In genomic region chr17:79820959-79821330, GRCh38 we compare ENCODE assay signal across 1 cellular context.
TF ChIP-seq lines count a peak whose summit lies in the region.

No MANE protein-coding gene starts in this region.

TF ChIP-seq in HepG2, 621 proteins besides CTCF, POLR2A, EP300 and RAD21:
- TF ChIP-seq SMC3 (IDR thresholded peaks at IDR 0.05; ENCODE audit: low read length) (no peak), ZBTB40 (IDR thresholded peaks at IDR 0.05) (no peak), ZBTB40 (CRISPR knock-in tag; IDR thresholded peaks at IDR 0.05) (0 out of 2 replicates have a peak, but pooled peaks have one; percentile 2), CBX5 (CRISPR knock-in tag; IDR thresholded peaks at IDR 0.05; ENCODE audit: borderline replicate concordance) (no peak), ZNF280D (CRISPR knock-in tag; IDR thresholded peaks at IDR 0.05) (no peak), ZNF605 (CRISPR knock-in tag; IDR thresholded peaks at IDR 0.05) (peak; percentile 56; the same call in 1 of the 2 replicates), ZNF430 (CRISPR knock-in tag; IDR thresholded peaks at IDR 0.05) (0 out of 2 replicates have a peak, but pooled peaks have one; percentile 59), TOPORS (CRISPR knock-in tag; IDR thresholded peaks at IDR 0.05) (0 out of 2 replicates have a peak, but pooled peaks have one; percentile 3), RFX1 (IDR thresholded peaks at IDR 0.05) (no peak), ZBTB38 (CRISPR knock-in tag; IDR thresholded peaks at IDR 0.05) (peak; percentile 48; the same call in 1 of the 2 replicates), FIP1L1 (IDR thresholded peaks at IDR 0.05; ENCODE audit: borderline replicate concordance, insufficient read depth, low read depth, low read length) (no peak), MAZ (IDR thresholded peaks at IDR 0.05; ENCODE audit: borderline replicate concordance, low read depth, low read length) (no peak), MAZ (CRISPR knock-in tag; IDR thresholded peaks at IDR 0.05; ENCODE audit: low read depth) (no peak), ZMYM2 (CRISPR knock-in tag; IDR thresholded peaks at IDR 0.05) (peak; percentile 40; the same call in 1 of the 2 replicates), ZNF501 (CRISPR knock-in tag; IDR thresholded peaks at IDR 0.05) (0 out of 2 replicates have a peak, but pooled peaks have one; percentile 3), CBFB (CRISPR knock-in tag; IDR thresholded peaks at IDR 0.05) (no peak), ZNF333 (CRISPR knock-in tag; IDR thresholded peaks at IDR 0.05; ENCODE audit: borderline replicate concordance) (no peak), ZNF607 (CRISPR knock-in tag; IDR thresholded peaks at IDR 0.05; ENCODE audit: borderline replicate concordance) (0 out of 2 replicates have a peak, but pooled peaks have one; percentile 2), CHD2 (IDR thresholded peaks at IDR 0.05; ENCODE audit: low read depth, low read length) (no peak), HOXA5 (CRISPR knock-in tag; IDR thresholded peaks at IDR 0.05) (no peak), MAX (IDR thresholded peaks at IDR 0.05) (no peak)
